In the genomic region with DNA sequence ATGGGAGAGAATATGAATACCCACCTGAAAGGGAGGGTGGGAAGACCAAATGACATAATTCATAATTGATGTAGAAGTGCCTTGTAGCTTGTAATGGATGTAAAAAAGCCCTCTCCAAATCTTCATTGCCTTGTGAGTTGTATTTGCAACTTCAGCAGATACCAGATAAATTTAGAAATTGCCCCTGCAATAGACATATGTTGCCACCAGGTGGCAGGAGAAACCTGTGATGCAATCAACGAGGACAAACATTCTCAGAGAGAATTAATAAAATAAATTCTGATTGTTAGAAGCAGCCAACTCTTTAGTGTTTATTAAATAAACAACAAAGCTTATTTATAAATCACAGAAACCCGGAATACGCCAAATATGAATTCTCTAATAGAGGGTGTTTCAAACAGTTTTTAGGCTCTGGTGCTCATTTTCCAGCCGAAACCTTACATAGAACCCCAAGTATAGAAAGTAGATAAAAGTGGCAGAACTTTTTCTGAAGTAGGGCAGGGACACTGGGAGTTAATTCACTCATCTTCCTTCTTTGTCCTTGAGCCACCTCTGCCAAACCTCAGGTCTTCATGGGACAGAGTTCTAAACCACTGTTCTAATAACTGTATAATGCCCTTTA, we compare ENCODE assay signal across 8 cellular contexts.
DNase-seq lines count a peak whose midpoint lies in the region; ATAC-seq, FAIRE-seq and TF ChIP-seq lines count a peak whose summit lies in the region.

No MANE protein-coding gene starts in this region.

- no peak overlapping the region for H2BK12ac ChIP-seq in H1 (ENCODE audit: low read depth, low read length)

- peaks cover 0 to 9% of the 10 kb centered on the region in 2 donors for H3K36me3 Mint-ChIP-seq in naive B cell
- H3K36me3 Mint-ChIP-seq in T-helper 2 cell treated with Interferon-gamma antibody and Interleukin-4, amounts not matched to agents 5 μg/mL and 100 μg/mL, for 36 hours (ENCODE audit: low read depth) = no peaks in the 10 kb centered on the region

- H3K79me2 ChIP-seq in GM23248 (ENCODE audit: insufficient read depth) (no peaks in the 10 kb centered on the region), H1 (ENCODE audit: control insufficient read depth in 1 of 2, insufficient read depth in 2 of 2, low read length in 2 of 2) (no peaks in the 10 kb centered on the region)

- H3K56ac ChIP-seq in H1 (replicated peaks; ENCODE audit: insufficient read length, low read depth, low read length) = no peak overlapping the region

- peak in 2 of 3 experiments; percentile 70 to 73; a peak in 3 of 4 replicates for TF ChIP-seq CTCF in H1 (IDR thresholded peaks at IDR 0.05; ENCODE audit: control extremely low read depth in 1 of 3, insufficient read depth in 1 of 3, low read depth in 1 of 3, low read length in 3 of 3)

- no peak overlapping the region for H4K5ac ChIP-seq in H1 (ENCODE audit: insufficient read length, low read depth, low read length)

- H3K14ac ChIP-seq in H1 (ENCODE audit: insufficient read length) = no peak overlapping the region

- H3K27me3 Mint-ChIP-seq in naive B cell = no peaks in the 10 kb centered on the region
- no peaks in the 10 kb centered on the region for H3K27me3 Mint-ChIP-seq in T-helper 2 cell treated with Interferon-gamma antibody and Interleukin-4, amounts not matched to agents 5 μg/mL and 100 μg/mL, for 36 hours (ENCODE audit: low read depth)

- H4K8ac ChIP-seq in H1 (ENCODE audit: extremely low read depth, insufficient read depth, low read length) = no peak overlapping the region

- no peak overlapping the region for H2BK20ac ChIP-seq in H1 (ENCODE audit: low read length)

- H4K20me1 ChIP-seq in GM23248 (ENCODE audit: insufficient read depth) (no peaks in the 10 kb centered on the region), H1 (replicated peaks in 1 of 2; ENCODE audit: control insufficient read depth in 1 of 2, insufficient read depth in 2 of 2, low read length in 2 of 2) (no peaks in the 10 kb centered on the region)

- TF ChIP-seq EP300 in H1 (IDR thresholded peaks at IDR 0.05; ENCODE audit: borderline replicate concordance in 1 of 2, low read depth in 2 of 2, low read length in 2 of 2) = no peak

- H3K23me2 ChIP-seq in H1 (ENCODE audit: low read depth, low read length) = no peaks in the 10 kb centered on the region

- H3K9me2 ChIP-seq in GM23248 (ENCODE audit: insufficient read depth) = no peaks in the 10 kb centered on the region

- H3K36me3 ChIP-seq in GM23248 (ENCODE audit: low read depth) = no peaks in the 10 kb centered on the region
- no peaks in the 10 kb centered on the region for H3K36me3 ChIP-seq in H1 (ENCODE audit: control insufficient read depth in 2 of 4, insufficient read depth in 4 of 4, low read length in 3 of 4)

- POLR2A ChIA-PET in H1 (lab: Charles Lee; ENCODE audit: partially characterized antibody) = no interaction called here

- TF ChIP-seq RAD21 in H1 (IDR thresholded peaks at IDR 0.05 in 1 of 2, conservative IDR thresholded peaks at IDR 0.05 in 1 of 2; ENCODE audit: low read depth in 2 of 2, low read length in 2 of 2) = peak; percentile 89 to 92

- no peaks in the 10 kb centered on the region for H3F3A ChIP-seq in GM23248 (ENCODE audit: insufficient read depth)

- in situ Hi-C loops in GM23248 (cut with MboI) = no loop called here

- H4K91ac ChIP-seq in H1 (replicated peaks; ENCODE audit: insufficient read length, low read length) = no peak overlapping the region

- no peak overlapping the region for H3K4ac ChIP-seq in H1 (replicated peaks; ENCODE audit: insufficient read length, low read depth, low read length)

- H3K23ac ChIP-seq in H1 (ENCODE audit: insufficient read length) = no peak overlapping the region

- H3K4me1 Mint-ChIP-seq in naive B cell = no peaks in the 10 kb centered on the region
- H3K4me1 Mint-ChIP-seq in T-helper 2 cell treated with Interferon-gamma antibody and Interleukin-4, amounts not matched to agents 5 μg/mL and 100 μg/mL, for 36 hours (ENCODE audit: low read depth) = no peaks in the 10 kb centered on the region

- no peak overlapping the region for H2BK120ac ChIP-seq in H1 (replicated peaks; ENCODE audit: low read depth, low read length)

- 30 to 37% methylated on average over 4 of the region's 4 CpGs for WGBS in GM23248 (ENCODE audit: low coverage in 1 of 2, low lambda C conversion rate in 2 of 2, missing lambda C conversion rate in 2 of 2), 2 experiments
- WGBS in H1 (ENCODE audit: extremely low coverage in 1 of 2, insufficient coverage in 1 of 2, insufficient read length in 1 of 2, insufficient replicate concordance in 2 of 2, low coverage in 1 of 2, low lambda C conversion rate in 2 of 2, missing lambda C conversion rate in 1 of 2), 2 experiments = 57% methylated on average over 4 of the region's 4 CpGs; no CpG with 5 or more reads in 1 of the 2 experiments

- H3K27ac Mint-ChIP-seq in naive B cell = no peak overlapping the region
- no peak overlapping the region for H3K27ac Mint-ChIP-seq in T-helper 2 cell treated with Interferon-gamma antibody and Interleukin-4, amounts not matched to agents 5 μg/mL and 100 μg/mL, for 36 hours

- no peak overlapping the region for H3K4me3 Mint-ChIP-seq in naive B cell
- no peak overlapping the region for H3K4me3 Mint-ChIP-seq in T-helper 2 cell treated with Interferon-gamma antibody and Interleukin-4, amounts not matched to agents 5 μg/mL and 100 μg/mL, for 36 hours

- H2AK5ac ChIP-seq in H1 (ENCODE audit: low read depth, low read length) = no peak overlapping the region

- peak; percentile 54 for DNase-seq in DMS53 (lab: John Stamatoyannopoulos, UW)
- peak; percentile 54 for DNase-seq in GM23248
- peak; percentile 12 for DNase-seq in NCI-H82 treated with DMSO at 0.1 percent for 48 hours (lab: John Stamatoyannopoulos, UW; ENCODE audit: unreplicated experiment)
- no peak for DNase-seq in H1 (ENCODE audit: low read depth in 1 of 2, low spot score in 2 of 2)
- peak; percentile 14 for DNase-seq in naive B cell
- no peak for DNase-seq in T-helper 2 cell treated with Interferon-gamma antibody and Interleukin-4, amounts not matched to agents 5 μg/mL and 100 μg/mL, for 36 hours (ENCODE audit: low spot score)

- no peak overlapping the region for H3K18ac ChIP-seq in H1 (ENCODE audit: extremely low read depth, low read length)

- H3K9ac ChIP-seq in GM23248 (no peak overlapping the region), H1 (replicated peaks in 1 of 4; ENCODE audit: extremely low read depth in 1 of 4, low read depth in 3 of 4, low read length in 3 of 4) (no peak overlapping the region)

- H3K4me3 ChIP-seq in GM23248 (no peak overlapping the region), H1 (ENCODE audit: extremely low read depth in 1 of 4, insufficient read depth in 2 of 4, low read depth in 3 of 4, low read length in 4 of 4) (no peak overlapping the region)

- TF ChIP-seq POLR2A in H1 (IDR thresholded peaks at IDR 0.05; ENCODE audit: control extremely low read depth in 1 of 2, low read depth in 2 of 2, low read length in 2 of 2) = no peak

- CTCF ChIA-PET in H1 (lab: Charles Lee; ENCODE audit: partially characterized antibody) = interaction anchor here (0.7 to 7.0 kb wide), 48 partner anchors 9 to 1327 kb away, joined by 3 to 129 read pairs (median 4); no protein-coding TSS in a partner anchor

- H2BK15ac ChIP-seq in H1 (ENCODE audit: low read length) = no peak overlapping the region

- H3K4me1 ChIP-seq in GM23248 (ENCODE audit: insufficient read depth) = no peaks in the 10 kb centered on the region
- H3K4me1 ChIP-seq in H1 (replicated peaks in 1 of 4; ENCODE audit: control insufficient read depth in 3 of 4, insufficient read depth in 4 of 4, low read length in 3 of 4) = no peaks in the 10 kb centered on the region

- H2AFZ ChIP-seq in GM23248 (no peak overlapping the region), H1 (ENCODE audit: low read length) (no peak overlapping the region)

- H3K4me2 ChIP-seq in GM23248 (ENCODE audit: unreplicated experiment) = no peak overlapping the region
- H3K4me2 ChIP-seq in H1 (ENCODE audit: insufficient read depth in 1 of 2, low read depth in 2 of 2, low read length in 2 of 2) = no peak overlapping the region

- H3K27ac ChIP-seq in GM23248 = no peak overlapping the region
- no peak overlapping the region for H3K27ac ChIP-seq in H1 (ENCODE audit: low read depth, low read length)

- peak; percentile 72 for FAIRE-seq in H1 (lab: Jason Lieb, UNC)

- H3K79me1 ChIP-seq in H1 (ENCODE audit: low read depth, low read length) = no peaks in the 10 kb centered on the region

- no peak overlapping the region for H2BK5ac ChIP-seq in H1 (ENCODE audit: low read depth, low read length)

- H3K27me3 ChIP-seq in GM23248 (replicated peaks; ENCODE audit: insufficient read depth) (no peaks in the 10 kb centered on the region), H1 (replicated peaks in 1 of 4; ENCODE audit: control insufficient read depth in 3 of 4, extremely low read depth in 1 of 4, insufficient read depth in 3 of 4, low read length in 3 of 4) (no peaks in the 10 kb centered on the region)

- no peak for ATAC-seq in naive B cell (ENCODE audit: low read depth in 2 of 2)
- no peak for ATAC-seq in HG02623 (IDR thresholded peaks at IDR 0.05; ENCODE audit: unreplicated experiment)
- ATAC-seq in HG03460 (IDR thresholded peaks at IDR 0.05; ENCODE audit: unreplicated experiment) = no peak

- H3K9me3 Mint-ChIP-seq in naive B cell = peaks cover 0 to 9% (median 0%) of the 10 kb centered on the region in 7 donors
- H3K9me3 Mint-ChIP-seq in T-helper 2 cell treated with Interferon-gamma antibody and Interleukin-4, amounts not matched to agents 5 μg/mL and 100 μg/mL, for 36 hours = no peaks in the 10 kb centered on the region

- H3K9me3 ChIP-seq in GM23248 (ENCODE audit: low read depth) (no peaks in the 10 kb centered on the region), H1 (ENCODE audit: insufficient read depth in 2 of 2, low read depth in 1 of 2, low read length in 1 of 2) (no peaks in the 10 kb centered on the region)

TF ChIP-seq in H1, 55 proteins besides CTCF, POLR2A, EP300 and RAD21:
- 0 out of 2 replicates have a peak, but pooled peaks have one; percentile 50 for TF ChIP-seq JUND (IDR thresholded peaks at IDR 0.05; ENCODE audit: low read length)
- TF ChIP-seq FOSL1 (IDR thresholded peaks at IDR 0.05; ENCODE audit: insufficient read depth, low read depth, low read length) = no peak
- TF ChIP-seq, protein P1, sequence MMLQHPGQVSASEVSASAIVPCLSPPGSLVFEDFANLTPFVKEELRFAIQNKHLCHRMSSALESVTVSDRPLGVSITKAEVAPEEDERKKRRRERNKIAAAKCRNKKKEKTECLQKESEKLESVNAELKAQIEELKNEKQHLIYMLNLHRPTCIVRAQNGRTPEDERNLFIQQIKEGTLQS (IDR thresholded peaks at IDR 0.05; ENCODE audit: insufficient read depth, low read depth, low read length) = peak; percentile 84; the same call in 1 of the 2 replicates
- peak; percentile 80 for TF ChIP-seq MAFK (IDR thresholded peaks at IDR 0.05; ENCODE audit: low read depth, low read length)
- no peak for TF ChIP-seq NANOG (IDR thresholded peaks at IDR 0.05; ENCODE audit: insufficient read depth, low read depth, low read length, poor library complexity, severe bottlenecking)
- peak; percentile 97 for TF ChIP-seq CEBPB (IDR thresholded peaks at IDR 0.05; ENCODE audit: low read depth, low read length)
- no peak for TF ChIP-seq CHD1 (IDR thresholded peaks at IDR 0.05; ENCODE audit: low read depth, low read length)
- no peak for TF ChIP-seq SP2 (IDR thresholded peaks at IDR 0.05; ENCODE audit: low read length)

Comparison
In these comparisons a context has a peak if more than half of its experiments do, and no peak if none do; other contexts are left out.
1. DNase-seq: peak in DMS53 (single experiment), GM23248 (single experiment), NCI-H82 treated with DMSO at 0.1 percent for 48 hours (single experiment) and naive B cell (single experiment); none in H1 (0 of 2) and T-helper 2 cell treated with Interferon-gamma antibody and Interleukin-4, amounts not matched to agents 5 μg/mL and 100 μg/mL, for 36 hours (single experiment).